Comparison of ENCODE assay signal across 3 cellular contexts in the genomic region with DNA sequence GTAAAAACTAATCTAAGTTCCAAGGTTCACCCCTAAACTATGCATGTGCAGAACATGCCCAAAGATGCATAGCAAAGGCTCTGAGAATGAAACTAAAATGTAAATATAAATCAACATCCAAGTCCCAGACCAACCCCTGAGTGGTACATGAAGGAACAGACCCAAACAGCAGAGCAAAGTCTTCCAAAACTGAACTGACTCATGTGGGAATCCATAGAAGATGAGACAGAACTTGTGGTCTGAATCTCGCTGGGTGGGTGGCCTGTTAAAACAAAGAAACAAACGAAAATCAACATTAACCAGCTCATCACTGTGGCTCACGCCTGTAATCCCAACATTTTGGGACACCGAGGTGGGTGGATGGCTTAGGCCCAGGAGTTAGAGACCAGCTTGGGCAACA.
A peak's percentile ranks its signal among the peaks of the same experiment; 100 is the strongest.
TF ChIP-seq lines count a peak whose summit lies in the region.

No MANE protein-coding gene starts in this region.

TF ChIP-seq in SK-N-SH, 30 proteins besides CTCF, POLR2A, EP300 and RAD21:
- TF ChIP-seq, protein P1, sequence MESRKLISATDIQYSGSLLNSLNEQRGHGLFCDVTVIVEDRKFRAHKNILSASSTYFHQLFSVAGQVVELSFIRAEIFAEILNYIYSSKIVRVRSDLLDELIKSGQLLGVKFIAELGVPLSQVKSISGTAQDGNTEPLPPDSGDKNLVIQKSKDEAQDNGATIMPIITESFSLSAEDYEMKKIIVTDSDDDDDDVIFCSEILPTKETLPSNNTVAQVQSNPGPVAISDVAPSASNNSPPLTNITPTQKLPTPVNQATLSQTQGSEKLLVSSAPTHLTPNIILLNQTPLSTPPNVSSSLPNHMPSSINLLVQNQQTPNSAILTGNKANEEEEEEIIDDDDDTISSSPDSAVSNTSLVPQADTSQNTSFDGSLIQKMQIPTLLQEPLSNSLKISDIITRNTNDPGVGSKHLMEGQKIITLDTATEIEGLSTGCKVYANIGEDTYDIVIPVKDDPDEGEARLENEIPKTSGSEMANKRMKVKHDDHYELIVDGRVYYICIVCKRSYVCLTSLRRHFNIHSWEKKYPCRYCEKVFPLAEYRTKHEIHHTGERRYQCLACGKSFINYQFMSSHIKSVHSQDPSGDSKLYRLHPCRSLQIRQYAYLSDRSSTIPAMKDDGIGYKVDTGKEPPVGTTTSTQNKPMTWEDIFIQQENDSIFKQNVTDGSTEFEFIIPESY (IDR thresholded peaks at IDR 0.05; ENCODE audit: borderline replicate concordance, low read depth): no peak
- TF ChIP-seq RCOR1 (IDR thresholded peaks at IDR 0.05; ENCODE audit: low read length): no peak
- no peak for TF ChIP-seq SIN3A (IDR thresholded peaks at IDR 0.05; ENCODE audit: borderline replicate concordance, low read depth, low read length)
- no peak for TF ChIP-seq ELF1 (IDR thresholded peaks at IDR 0.05)
- no peak for TF ChIP-seq RXRA (IDR thresholded peaks at IDR 0.05; ENCODE audit: borderline replicate concordance, low read depth)
- TF ChIP-seq, protein P2, sequence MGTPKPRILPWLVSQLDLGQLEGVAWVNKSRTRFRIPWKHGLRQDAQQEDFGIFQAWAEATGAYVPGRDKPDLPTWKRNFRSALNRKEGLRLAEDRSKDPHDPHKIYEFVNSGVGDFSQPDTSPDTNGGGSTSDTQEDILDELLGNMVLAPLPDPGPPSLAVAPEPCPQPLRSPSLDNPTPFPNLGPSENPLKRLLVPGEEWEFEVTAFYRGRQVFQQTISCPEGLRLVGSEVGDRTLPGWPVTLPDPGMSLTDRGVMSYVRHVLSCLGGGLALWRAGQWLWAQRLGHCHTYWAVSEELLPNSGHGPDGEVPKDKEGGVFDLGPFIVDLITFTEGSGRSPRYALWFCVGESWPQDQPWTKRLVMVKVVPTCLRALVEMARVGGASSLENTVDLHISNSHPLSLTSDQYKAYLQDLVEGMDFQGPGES (IDR thresholded peaks at IDR 0.05; ENCODE audit: low read depth, low read length): no peak
- no peak for TF ChIP-seq FOSL2 (IDR thresholded peaks at IDR 0.05; ENCODE audit: borderline replicate concordance, low read depth)
- no peak for TF ChIP-seq YY1 (IDR thresholded peaks at IDR 0.05; ENCODE audit: low read depth)

TF ChIP-seq in SK-N-SH treated with all-trans-retinoic acid at 6 μM for 48 hours, 23 proteins besides CTCF, POLR2A, EP300 and RAD21:
- no peak for TF ChIP-seq SNAI2 (CRISPR knock-in tag; IDR thresholded peaks at IDR 0.05)
- TF ChIP-seq ZFP30 (CRISPR knock-in tag; IDR thresholded peaks at IDR 0.05): no peak
- TF ChIP-seq, protein P3, sequence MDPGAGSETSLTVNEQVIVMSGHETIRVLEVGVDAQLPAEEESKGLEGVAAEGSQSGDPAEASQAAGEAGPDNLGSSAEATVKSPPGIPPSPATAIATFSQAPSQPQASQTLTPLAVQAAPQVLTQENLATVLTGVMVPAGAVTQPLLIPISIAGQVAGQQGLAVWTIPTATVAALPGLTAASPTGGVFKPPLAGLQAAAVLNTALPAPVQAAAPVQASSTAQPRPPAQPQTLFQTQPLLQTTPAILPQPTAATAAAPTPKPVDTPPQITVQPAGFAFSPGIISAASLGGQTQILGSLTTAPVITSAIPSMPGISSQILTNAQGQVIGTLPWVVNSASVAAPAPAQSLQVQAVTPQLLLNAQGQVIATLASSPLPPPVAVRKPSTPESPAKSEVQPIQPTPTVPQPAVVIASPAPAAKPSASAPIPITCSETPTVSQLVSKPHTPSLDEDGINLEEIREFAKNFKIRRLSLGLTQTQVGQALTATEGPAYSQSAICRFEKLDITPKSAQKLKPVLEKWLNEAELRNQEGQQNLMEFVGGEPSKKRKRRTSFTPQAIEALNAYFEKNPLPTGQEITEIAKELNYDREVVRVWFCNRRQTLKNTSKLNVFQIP (CRISPR knock-in tag; IDR thresholded peaks at IDR 0.05; ENCODE audit: borderline replicate concordance, low read depth): no peak
- TF ChIP-seq TSHZ2 (CRISPR knock-in tag; IDR thresholded peaks at IDR 0.05): no peak
- TF ChIP-seq CSDC2 (CRISPR knock-in tag; IDR thresholded peaks at IDR 0.05): no peak

TF ChIP-seq in HepG2, 621 proteins besides CTCF, POLR2A, EP300 and RAD21 (continues in another document):
- TF ChIP-seq MBD4 (IDR thresholded peaks at IDR 0.05; ENCODE audit: borderline replicate concordance, low read length) (no peak), KAT8 (CRISPR knock-in tag; IDR thresholded peaks at IDR 0.05) (0 out of 2 replicates have a peak, but pooled peaks have one; percentile 19), SMARCC2 (IDR thresholded peaks at IDR 0.05) (0 out of 2 replicates have a peak, but pooled peaks have one; percentile 28), SETDB1 (CRISPR knock-in tag; IDR thresholded peaks at IDR 0.05; ENCODE audit: borderline replicate concordance) (0 out of 2 replicates have a peak, but pooled peaks have one; percentile 31), PHF20 (CRISPR knock-in tag; IDR thresholded peaks at IDR 0.05) (no peak), TSC22D2 (CRISPR knock-in tag; IDR thresholded peaks at IDR 0.05; ENCODE audit: borderline replicate concordance) (no peak), RBFOX2 (IDR thresholded peaks at IDR 0.05; ENCODE audit: low read depth, low read length) (no peak), CENPX (CRISPR knock-in tag; IDR thresholded peaks at IDR 0.05) (no peak), HOXA5 (CRISPR knock-in tag; IDR thresholded peaks at IDR 0.05) (peak; percentile 52; the same call in 1 of the 2 replicates), ERF (CRISPR knock-in tag; IDR thresholded peaks at IDR 0.05) (no peak), PHB2 (IDR thresholded peaks at IDR 0.05; ENCODE audit: partially characterized antibody) (no peak), PAXIP1 (CRISPR knock-in tag; conservative IDR thresholded peaks at IDR 0.05) (0 out of 2 replicates have a peak, but pooled peaks have one; percentile 25), ZNF276 (CRISPR knock-in tag; IDR thresholded peaks at IDR 0.05; ENCODE audit: low read depth) (no peak), ZBTB7A (CRISPR knock-in tag; IDR thresholded peaks at IDR 0.05) (no peak), ZSCAN30 (CRISPR knock-in tag; IDR thresholded peaks at IDR 0.05) (no peak), FOSL2 (CRISPR knock-in tag; IDR thresholded peaks at IDR 0.05) (0 out of 2 replicates have a peak, but pooled peaks have one; percentile 4), SNAI1 (CRISPR knock-in tag; IDR thresholded peaks at IDR 0.05; ENCODE audit: borderline replicate concordance) (peak; percentile 2; the same call in 1 of the 2 replicates), ZNF781 (CRISPR knock-in tag; IDR thresholded peaks at IDR 0.05; ENCODE audit: borderline replicate concordance, not compliant biosample characterization) (no peak)
- TF ChIP-seq, protein P4, sequence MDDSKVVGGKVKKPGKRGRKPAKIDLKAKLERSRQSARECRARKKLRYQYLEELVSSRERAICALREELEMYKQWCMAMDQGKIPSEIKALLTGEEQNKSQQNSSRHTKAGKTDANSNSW (CRISPR knock-in tag; IDR thresholded peaks at IDR 0.05; ENCODE audit: borderline replicate concordance): no peak
- TF ChIP-seq, protein P5, sequence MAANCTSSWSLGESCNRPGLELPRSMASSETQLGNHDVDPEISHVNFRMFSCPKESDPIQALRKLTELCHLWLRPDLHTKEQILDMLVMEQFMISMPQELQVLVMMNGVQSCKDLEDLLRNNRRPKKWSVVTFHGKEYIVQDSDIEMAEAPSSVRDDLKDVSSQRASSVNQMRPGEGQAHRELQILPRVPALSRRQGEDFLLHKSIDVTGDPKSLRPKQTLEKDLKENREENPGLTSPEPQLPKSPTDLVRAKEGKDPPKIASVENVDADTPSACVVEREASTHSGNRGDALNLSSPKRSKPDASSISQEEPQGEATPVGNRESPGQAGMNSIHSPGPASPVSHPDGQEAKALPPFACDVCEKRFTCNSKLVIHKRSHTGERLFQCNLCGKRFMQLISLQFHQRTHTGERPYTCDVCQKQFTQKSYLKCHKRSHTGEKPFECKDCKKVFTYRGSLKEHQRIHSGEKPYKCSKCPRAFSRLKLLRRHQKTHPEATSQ (CRISPR knock-in tag; IDR thresholded peaks at IDR 0.05; ENCODE audit: borderline replicate concordance): no peak
- TF ChIP-seq, protein P6, sequence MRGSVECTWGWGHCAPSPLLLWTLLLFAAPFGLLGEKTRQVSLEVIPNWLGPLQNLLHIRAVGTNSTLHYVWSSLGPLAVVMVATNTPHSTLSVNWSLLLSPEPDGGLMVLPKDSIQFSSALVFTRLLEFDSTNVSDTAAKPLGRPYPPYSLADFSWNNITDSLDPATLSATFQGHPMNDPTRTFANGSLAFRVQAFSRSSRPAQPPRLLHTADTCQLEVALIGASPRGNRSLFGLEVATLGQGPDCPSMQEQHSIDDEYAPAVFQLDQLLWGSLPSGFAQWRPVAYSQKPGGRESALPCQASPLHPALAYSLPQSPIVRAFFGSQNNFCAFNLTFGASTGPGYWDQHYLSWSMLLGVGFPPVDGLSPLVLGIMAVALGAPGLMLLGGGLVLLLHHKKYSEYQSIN (CRISPR knock-in tag; IDR thresholded peaks at IDR 0.05; ENCODE audit: borderline replicate concordance): no peak
- TF ChIP-seq, protein P7, sequence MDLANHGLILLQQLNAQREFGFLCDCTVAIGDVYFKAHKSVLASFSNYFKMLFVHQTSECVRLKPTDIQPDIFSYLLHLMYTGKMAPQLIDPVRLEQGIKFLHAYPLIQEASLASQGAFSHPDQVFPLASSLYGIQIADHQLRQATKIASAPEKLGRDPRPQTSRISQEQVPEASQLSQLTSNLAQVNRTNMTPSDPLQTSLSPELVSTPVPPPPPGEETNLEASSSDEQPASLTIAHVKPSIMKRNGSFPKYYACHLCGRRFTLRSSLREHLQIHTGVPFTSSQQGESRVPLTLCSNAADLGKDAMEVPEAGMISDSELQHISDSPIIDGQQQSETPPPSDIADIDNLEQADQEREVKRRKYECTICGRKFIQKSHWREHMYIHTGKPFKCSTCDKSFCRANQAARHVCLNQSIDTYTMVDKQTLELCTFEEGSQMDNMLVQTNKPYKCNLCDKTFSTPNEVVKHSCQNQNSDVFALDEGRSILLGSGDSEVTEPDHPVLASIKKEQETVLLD (CRISPR knock-in tag; IDR thresholded peaks at IDR 0.05; ENCODE audit: low read depth): no peak
- TF ChIP-seq, protein P8, sequence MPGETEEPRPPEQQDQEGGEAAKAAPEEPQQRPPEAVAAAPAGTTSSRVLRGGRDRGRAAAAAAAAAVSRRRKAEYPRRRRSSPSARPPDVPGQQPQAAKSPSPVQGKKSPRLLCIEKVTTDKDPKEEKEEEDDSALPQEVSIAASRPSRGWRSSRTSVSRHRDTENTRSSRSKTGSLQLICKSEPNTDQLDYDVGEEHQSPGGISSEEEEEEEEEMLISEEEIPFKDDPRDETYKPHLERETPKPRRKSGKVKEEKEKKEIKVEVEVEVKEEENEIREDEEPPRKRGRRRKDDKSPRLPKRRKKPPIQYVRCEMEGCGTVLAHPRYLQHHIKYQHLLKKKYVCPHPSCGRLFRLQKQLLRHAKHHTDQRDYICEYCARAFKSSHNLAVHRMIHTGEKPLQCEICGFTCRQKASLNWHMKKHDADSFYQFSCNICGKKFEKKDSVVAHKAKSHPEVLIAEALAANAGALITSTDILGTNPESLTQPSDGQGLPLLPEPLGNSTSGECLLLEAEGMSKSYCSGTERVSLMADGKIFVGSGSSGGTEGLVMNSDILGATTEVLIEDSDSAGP (CRISPR knock-in tag; IDR thresholded peaks at IDR 0.05; ENCODE audit: borderline replicate concordance): no peak
- TF ChIP-seq, protein P9, sequence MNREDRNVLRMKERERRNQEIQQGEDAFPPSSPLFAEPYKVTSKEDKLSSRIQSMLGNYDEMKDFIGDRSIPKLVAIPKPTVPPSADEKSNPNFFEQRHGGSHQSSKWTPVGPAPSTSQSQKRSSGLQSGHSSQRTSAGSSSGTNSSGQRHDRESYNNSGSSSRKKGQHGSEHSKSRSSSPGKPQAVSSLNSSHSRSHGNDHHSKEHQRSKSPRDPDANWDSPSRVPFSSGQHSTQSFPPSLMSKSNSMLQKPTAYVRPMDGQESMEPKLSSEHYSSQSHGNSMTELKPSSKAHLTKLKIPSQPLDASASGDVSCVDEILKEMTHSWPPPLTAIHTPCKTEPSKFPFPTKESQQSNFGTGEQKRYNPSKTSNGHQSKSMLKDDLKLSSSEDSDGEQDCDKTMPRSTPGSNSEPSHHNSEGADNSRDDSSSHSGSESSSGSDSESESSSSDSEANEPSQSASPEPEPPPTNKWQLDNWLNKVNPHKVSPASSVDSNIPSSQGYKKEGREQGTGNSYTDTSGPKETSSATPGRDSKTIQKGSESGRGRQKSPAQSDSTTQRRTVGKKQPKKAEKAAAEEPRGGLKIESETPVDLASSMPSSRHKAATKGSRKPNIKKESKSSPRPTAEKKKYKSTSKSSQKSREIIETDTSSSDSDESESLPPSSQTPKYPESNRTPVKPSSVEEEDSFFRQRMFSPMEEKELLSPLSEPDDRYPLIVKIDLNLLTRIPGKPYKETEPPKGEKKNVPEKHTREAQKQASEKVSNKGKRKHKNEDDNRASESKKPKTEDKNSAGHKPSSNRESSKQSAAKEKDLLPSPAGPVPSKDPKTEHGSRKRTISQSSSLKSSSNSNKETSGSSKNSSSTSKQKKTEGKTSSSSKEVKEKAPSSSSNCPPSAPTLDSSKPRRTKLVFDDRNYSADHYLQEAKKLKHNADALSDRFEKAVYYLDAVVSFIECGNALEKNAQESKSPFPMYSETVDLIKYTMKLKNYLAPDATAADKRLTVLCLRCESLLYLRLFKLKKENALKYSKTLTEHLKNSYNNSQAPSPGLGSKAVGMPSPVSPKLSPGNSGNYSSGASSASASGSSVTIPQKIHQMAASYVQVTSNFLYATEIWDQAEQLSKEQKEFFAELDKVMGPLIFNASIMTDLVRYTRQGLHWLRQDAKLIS (CRISPR knock-in tag; IDR thresholded peaks at IDR 0.05): no peak
